ENCODE assay signal across 9 cellular contexts in the genomic region with DNA sequence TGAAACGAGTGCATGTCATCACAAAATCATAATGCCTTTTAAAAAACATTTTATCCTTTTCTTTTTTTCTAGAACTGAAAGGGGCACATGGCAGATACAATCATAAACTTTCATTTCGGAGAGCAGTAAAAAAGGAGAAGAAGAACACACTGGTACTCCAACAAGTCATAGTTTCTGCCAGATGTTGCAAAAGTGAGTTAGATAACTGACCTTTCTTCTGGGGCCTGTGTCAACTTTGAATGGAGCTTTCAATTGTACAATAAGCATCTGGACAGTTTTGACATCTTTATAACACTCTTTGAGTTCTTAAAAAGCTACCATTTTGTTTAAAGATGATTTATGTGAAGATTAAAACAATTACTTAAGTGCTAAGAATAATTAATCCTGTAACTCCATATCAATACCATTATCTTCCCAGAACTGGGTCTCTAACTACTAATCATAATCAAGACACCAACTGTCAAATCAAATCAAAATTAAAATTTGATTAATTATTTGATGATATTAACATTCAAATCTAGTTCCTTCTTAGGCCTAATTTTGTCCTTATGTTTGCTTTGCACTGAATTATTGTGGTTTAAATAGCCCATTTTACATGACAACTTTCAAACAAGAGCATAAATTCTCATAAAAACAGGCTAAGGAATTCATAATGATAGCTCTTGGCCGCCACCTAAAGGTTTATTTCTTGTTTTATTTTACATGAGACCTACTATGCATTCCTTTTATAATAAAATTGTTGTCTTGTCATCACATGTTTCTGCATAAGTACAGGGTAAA. TPM values are rescaled to one million over a fixed set of nuclear protein-coding genes. Genes with fewer than 3 reads are reported as not detected.
DNase-seq lines count a peak whose midpoint lies in the region; ATAC-seq and TF ChIP-seq lines count a peak whose summit lies in the region.
"Had no signal": no experiment of that assay in that cellular context is flagged by ENCODE, and none has a peak within 500 bp of the region (broad histone marks: within the 10 kb centered on the region; RNA-seq: fewer than 3 reads in every experiment).

No MANE protein-coding gene starts in this region.

- DNase-seq in DMS153 (lab: John Stamatoyannopoulos, UW) (peak; percentile 55), HEK293T (ENCODE audit: extremely low spot score) (no peak), esophagus muscularis mucosa (ENCODE audit: extremely low spot score) (no peak), superior temporal gyrus (ENCODE audit: extremely low spot score) (peak; percentile 72), T-helper 1 cell (no peak)
- no peak for DNase-seq in naive thymus-derived CD4-positive, alpha-beta T cell

- no peaks in the 10 kb centered on the region for H3K79me2 ChIP-seq in OCI-LY1 (ENCODE audit: insufficient read depth, low read length)

- H3K27ac ChIP-seq in OCI-LY1 (ENCODE audit: low read depth, low read length, poor library complexity, severe bottlenecking) (peak overlapping the region; percentile 94), esophagus muscularis mucosa (replicated peaks in 1 of 4) (no peak overlapping the region)
- no peak overlapping the region for H3K27ac ChIP-seq in naive thymus-derived CD4-positive, alpha-beta T cell (ENCODE audit: low read depth, low read length)

- peak overlapping the region; percentile 27 for H3K4me3 ChIP-seq in OCI-LY1 (ENCODE audit: low read depth, low read length, poor library complexity, severe bottlenecking)
- H3K4me3 ChIP-seq in esophagus muscularis mucosa = no peak overlapping the region
- H3K4me3 ChIP-seq in naive thymus-derived CD4-positive, alpha-beta T cell (ENCODE audit: low read length) = no peak overlapping the region

- H3K9me2 ChIP-seq in OCI-LY1 (ENCODE audit: low read depth, low read length) = no peaks in the 10 kb centered on the region

- CTCF ChIA-PET in HEK293T (lab: Yijun Ruan, JAX) = interaction anchor here (0.6 to 1.0 kb wide), 2 partner anchors 152 to 326 kb away, joined by 4 read pairs; no protein-coding TSS in a partner anchor
- CTCF ChIA-PET in naive thymus-derived CD4-positive, alpha-beta T cell (lab: Charles Lee) = no interaction called here

- H3K4me3 Mint-ChIP-seq in naive thymus-derived CD4-positive, alpha-beta T cell = no peak overlapping the region
- H3K4me3 Mint-ChIP-seq: IgD-negative memory B cell had no signal

- peaks cover 6% of the 10 kb centered on the region; the same call in 1 of the 2 replicates for H3F3A ChIP-seq in OCI-LY1 (ENCODE audit: insufficient read depth, low read length)

- H2AFZ ChIP-seq in OCI-LY1 (ENCODE audit: low read length) = peak overlapping the region; percentile 71; the same call in 1 of the 2 replicates

- no peaks in the 10 kb centered on the region; the same call in 1 of the 2 replicates for H3K36me3 ChIP-seq in OCI-LY1 (ENCODE audit: insufficient read depth, low read length)
- H3K36me3 ChIP-seq in esophagus muscularis mucosa = no peaks in the 10 kb centered on the region
- H3K36me3 ChIP-seq in naive thymus-derived CD4-positive, alpha-beta T cell (ENCODE audit: control insufficient read depth in 2 of 3, insufficient read depth in 3 of 3, low read length in 3 of 3) = no peaks in the 10 kb centered on the region

- peak overlapping the region; percentile 73 for H3K4me2 ChIP-seq in OCI-LY1 (ENCODE audit: low read length)

- H3K36me3 Mint-ChIP-seq in naive thymus-derived CD4-positive, alpha-beta T cell = no peaks in the 10 kb centered on the region
- H3K36me3 Mint-ChIP-seq: IgD-negative memory B cell had no signal

- H3K27ac Mint-ChIP-seq in naive thymus-derived CD4-positive, alpha-beta T cell = no peak overlapping the region
- H3K27ac Mint-ChIP-seq: IgD-negative memory B cell had no signal

- TF ChIP-seq EP300 in esophagus muscularis mucosa (IDR thresholded peaks at IDR 0.05) = no peak

- peak; percentile 84 for TF ChIP-seq CTCF in OCI-LY1 (IDR thresholded peaks at IDR 0.05; ENCODE audit: low read length)
- TF ChIP-seq CTCF in esophagus muscularis mucosa (IDR thresholded peaks at IDR 0.05) = peak in 2 of 3 experiments; percentile 36 to 44

- 48% methylated on average over 3 of the region's 3 CpGs for WGBS in esophagus muscularis mucosa

- ATAC-seq in naive thymus-derived CD4-positive, alpha-beta T cell = no peak
- no peak for ATAC-seq in HG02588 (IDR thresholded peaks at IDR 0.05; ENCODE audit: unreplicated experiment)

- H3K27me3 ChIP-seq in OCI-LY1 (ENCODE audit: insufficient read depth, low read length) (no peaks in the 10 kb centered on the region), esophagus muscularis mucosa (no peaks in the 10 kb centered on the region)
- H3K27me3 ChIP-seq in naive thymus-derived CD4-positive, alpha-beta T cell (ENCODE audit: control insufficient read depth in 2 of 2, insufficient read depth in 2 of 2, low read length in 2 of 2) = no peaks in the 10 kb centered on the region

- TF ChIP-seq POLR2A in esophagus muscularis mucosa (IDR thresholded peaks at IDR 0.05; ENCODE audit: low read depth) = no peak

- intact Hi-C loops in esophagus muscularis mucosa (cut with DNase I) = loop anchor here (10.0 kb wide), 1 partner anchor 556 kb away; no protein-coding TSS in a partner anchor
- intact Hi-C loops in naive thymus-derived CD4-positive, alpha-beta T cell (cut with micrococcal nuclease) = loop anchor here (2.0 to 5.0 kb wide), 3 partner anchors 559 to 599 kb away; no protein-coding TSS in a partner anchor

- H3K9ac ChIP-seq in OCI-LY1 (ENCODE audit: low read length) = peak overlapping the region; percentile 40

- no peaks in the 10 kb centered on the region for H3K9me3 Mint-ChIP-seq in naive thymus-derived CD4-positive, alpha-beta T cell
- H3K9me3 Mint-ChIP-seq: IgD-negative memory B cell had no signal

- H4K20me1 ChIP-seq in OCI-LY1 (ENCODE audit: insufficient read depth, low read length) = no peaks in the 10 kb centered on the region

- POLR2A ChIA-PET in HEK293T (lab: Yijun Ruan, JAX) = interaction anchor here (0.6 kb wide), 1 partner anchor 19 kb away, joined by 4 read pairs; a partner anchor contains a TSS
- POLR2A ChIA-PET in naive thymus-derived CD4-positive, alpha-beta T cell (lab: Charles Lee) = no interaction called here

- peaks cover 57% of the 10 kb centered on the region for H3K4me1 ChIP-seq in OCI-LY1 (ENCODE audit: insufficient read depth, low read length, severe bottlenecking)
- peaks cover 0 to 30% (median 19%) of the 10 kb centered on the region in 4 donors for H3K4me1 ChIP-seq in esophagus muscularis mucosa
- no peaks in the 10 kb centered on the region for H3K4me1 ChIP-seq in naive thymus-derived CD4-positive, alpha-beta T cell (ENCODE audit: control insufficient read depth in 2 of 2, insufficient read depth in 2 of 2, low read length in 2 of 2)

- H3K9me3 ChIP-seq in OCI-LY1 (ENCODE audit: low read length) = no peaks in the 10 kb centered on the region
- H3K9me3 ChIP-seq in esophagus muscularis mucosa = no peaks in the 10 kb centered on the region
- H3K9me3 ChIP-seq in naive thymus-derived CD4-positive, alpha-beta T cell (ENCODE audit: control insufficient read depth in 2 of 3, low read length in 3 of 3) = no peaks in the 10 kb centered on the region

- H3K4me1 Mint-ChIP-seq in naive thymus-derived CD4-positive, alpha-beta T cell = no peaks in the 10 kb centered on the region

- H3K27me3 Mint-ChIP-seq in naive thymus-derived CD4-positive, alpha-beta T cell = peaks cover 0 to 4% (median 0%) of the 10 kb centered on the region in 5 donors
- H3K27me3 Mint-ChIP-seq: IgD-negative memory B cell had no signal

TF ChIP-seq in HEK293T, 16 proteins besides CTCF, POLR2A, EP300 and RAD21:
- TF ChIP-seq, protein P1, sequence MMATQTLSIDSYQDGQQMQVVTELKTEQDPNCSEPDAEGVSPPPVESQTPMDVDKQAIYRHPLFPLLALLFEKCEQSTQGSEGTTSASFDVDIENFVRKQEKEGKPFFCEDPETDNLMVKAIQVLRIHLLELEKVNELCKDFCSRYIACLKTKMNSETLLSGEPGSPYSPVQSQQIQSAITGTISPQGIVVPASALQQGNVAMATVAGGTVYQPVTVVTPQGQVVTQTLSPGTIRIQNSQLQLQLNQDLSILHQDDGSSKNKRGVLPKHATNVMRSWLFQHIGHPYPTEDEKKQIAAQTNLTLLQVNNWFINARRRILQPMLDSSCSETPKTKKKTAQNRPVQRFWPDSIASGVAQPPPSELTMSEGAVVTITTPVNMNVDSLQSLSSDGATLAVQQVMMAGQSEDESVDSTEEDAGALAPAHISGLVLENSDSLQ (IDR thresholded peaks at IDR 0.05) = 0 out of 2 replicates have a peak, but pooled peaks have one; percentile 2
- no peak for TF ChIP-seq ELF4 (IDR thresholded peaks at IDR 0.05)

RNA-seq across cellular contexts. Expression of a gene that starts 19.5 kb away (rescaled TPM):
- 10 to 100 TPM; 19.5 to 30.4 (median 21.5) TPM for total RNA-seq in esophagus muscularis mucosa
- 1 to 10 TPM in 1 of 5 experiments, under 1 TPM in 2, not detected in 2; 0.08 to 2.9 (median 0.85) TPM for total RNA-seq in naive thymus-derived CD4-positive, alpha-beta T cell
- polyA plus RNA-seq in naive thymus-derived CD4-positive, alpha-beta T cell = not detected
- polyA plus RNA-seq: IgD-negative memory B cell had no signal

Comparison
In these comparisons a context has a peak if more than half of its experiments do, and no peak if none do; other contexts are left out.
1. DNase-seq: peak in DMS153 (single experiment) and superior temporal gyrus (single experiment); none in HEK293T (single experiment), esophagus muscularis mucosa (single experiment), naive thymus-derived CD4-positive, alpha-beta T cell (0 of 9) and T-helper 1 cell (0 of 5).
2. RNA of a gene that starts 19.5 kb away (total RNA-seq): 19.5 to 30.4 TPM in esophagus muscularis mucosa; 0.08 to 2.9 TPM in naive thymus-derived CD4-positive, alpha-beta T cell; every median in the first group is over 4 times any median in the second.